ENCODE assay signal across 17 cellular contexts in genomic region chr3:67642190-67642589, GRCh38. TPM values are rescaled to one million over a fixed set of nuclear protein-coding genes. Genes with fewer than 3 reads are reported as not detected.
DNase-seq lines count a peak whose midpoint lies in the region; ATAC-seq and TF ChIP-seq lines count a peak whose summit lies in the region.
"Had no signal": no experiment of that assay in that cellular context is flagged by ENCODE, and none has a peak within 500 bp of the region (broad histone marks: within the 10 kb centered on the region; RNA-seq: fewer than 3 reads in every experiment).

No MANE protein-coding gene starts in this region.

- intact Hi-C loops in naive thymus-derived CD4-positive, alpha-beta T cell (cut with micrococcal nuclease), result no loop called here
- intact Hi-C loops in body of pancreas (cut with DNase I), result no loop called here
- intact Hi-C loops in ascending aorta (cut with DNase I), result no loop called here

- H3K27me3 Mint-ChIP-seq in activated naive CD8-positive, alpha-beta T cell treated with anti-CD3 and anti-CD28 coated beads, Interleukin-2, amount 50 U/mL, for 24 hours, result no peaks in the 10 kb centered on the region
- no peaks in the 10 kb centered on the region for H3K27me3 Mint-ChIP-seq in activated naive CD8-positive, alpha-beta T cell treated with anti-CD3 and anti-CD28 coated beads for 36 hours
- H3K27me3 Mint-ChIP-seq in CD4-positive, CD25-positive, alpha-beta regulatory T cell, result no peaks in the 10 kb centered on the region
- no peaks in the 10 kb centered on the region for H3K27me3 Mint-ChIP-seq in naive thymus-derived CD4-positive, alpha-beta T cell
- H3K27me3 Mint-ChIP-seq: B cell had no signal

- peaks cover 65% of the 10 kb centered on the region for H3K4me1 Mint-ChIP-seq in activated naive CD8-positive, alpha-beta T cell treated with anti-CD3 and anti-CD28 coated beads, Interleukin-2, amount 50 U/mL, for 24 hours
- peaks cover 66% of the 10 kb centered on the region for H3K4me1 Mint-ChIP-seq in activated naive CD8-positive, alpha-beta T cell treated with anti-CD3 and anti-CD28 coated beads for 36 hours
- H3K4me1 Mint-ChIP-seq in CD4-positive, CD25-positive, alpha-beta regulatory T cell, result peaks cover 39 to 88% (median 72%) of the 10 kb centered on the region in 4 donors
- peaks cover 42 to 98% (median 92%) of the 10 kb centered on the region in 7 donors for H3K4me1 Mint-ChIP-seq in naive thymus-derived CD4-positive, alpha-beta T cell

- TF ChIP-seq POLR2A in body of pancreas (IDR thresholded peaks at IDR 0.05), result no peak

- DNase-seq in activated naive CD8-positive, alpha-beta T cell treated with anti-CD3 and anti-CD28 coated beads, Interleukin-2, amount 50 U/mL, for 24 hours, result no peak
- no peak for DNase-seq in activated naive CD8-positive, alpha-beta T cell treated with anti-CD3 and anti-CD28 coated beads for 36 hours
- no peak for DNase-seq in CD4-positive, CD25-positive, alpha-beta regulatory T cell
- no peak for DNase-seq in naive thymus-derived CD4-positive, alpha-beta T cell
- DNase-seq in body of pancreas (no peak), ascending aorta (ENCODE audit: low spot score in 2 of 2) (no peak)
- DNase-seq: AML-193; Caco-2; Calu3; CD8-positive, alpha-beta T cell; DMS79 treated with DMSO at 0.1 percent for 48 hours; GF-D8 had no signal

- H3K4me3 ChIP-seq in CD4-positive, CD25-positive, alpha-beta regulatory T cell (ENCODE audit: low read depth, low read length), result no peak overlapping the region
- no peak overlapping the region for H3K4me3 ChIP-seq in naive thymus-derived CD4-positive, alpha-beta T cell (ENCODE audit: low read length)
- H3K4me3 ChIP-seq in body of pancreas (no peak overlapping the region), ascending aorta (no peak overlapping the region)
- H3K4me3 ChIP-seq: A549; BLaER1 treated with 17β-estradiol and CSF1 and Interleukin-3, amounts not matched to agents 10 nM and 100 nM had no signal

- 72 to 83% methylated on average over 4 of the region's 4 CpGs for WGBS in body of pancreas, 2 donors

- no peak for ATAC-seq in activated naive CD8-positive, alpha-beta T cell treated with anti-CD3 and anti-CD28 coated beads, Interleukin-2, amount 50 U/mL, for 24 hours
- ATAC-seq in CD4-positive, CD25-positive, alpha-beta regulatory T cell (ENCODE audit: low read depth in 2 of 2), result no peak
- ATAC-seq in naive thymus-derived CD4-positive, alpha-beta T cell, result no peak
- no peak for ATAC-seq in body of pancreas
- ATAC-seq: A549; CD8-positive, alpha-beta T cell had no signal

- H3K4me3 Mint-ChIP-seq in activated naive CD8-positive, alpha-beta T cell treated with anti-CD3 and anti-CD28 coated beads, Interleukin-2, amount 50 U/mL, for 24 hours, result no peak overlapping the region
- H3K4me3 Mint-ChIP-seq in activated naive CD8-positive, alpha-beta T cell treated with anti-CD3 and anti-CD28 coated beads for 36 hours, result no peak overlapping the region
- H3K4me3 Mint-ChIP-seq in CD4-positive, CD25-positive, alpha-beta regulatory T cell, result peak overlapping the region in 1 of 4 donors; percentile 0
- H3K4me3 Mint-ChIP-seq in naive thymus-derived CD4-positive, alpha-beta T cell, result peak overlapping the region in 2 of 10 donors; percentile 11 to 15
- H3K4me3 Mint-ChIP-seq: B cell; CD8-positive, alpha-beta T cell had no signal

- peaks cover 64% of the 10 kb centered on the region for H3K36me3 Mint-ChIP-seq in activated naive CD8-positive, alpha-beta T cell treated with anti-CD3 and anti-CD28 coated beads, Interleukin-2, amount 50 U/mL, for 24 hours (ENCODE audit: low read depth)
- peaks cover 68% of the 10 kb centered on the region for H3K36me3 Mint-ChIP-seq in activated naive CD8-positive, alpha-beta T cell treated with anti-CD3 and anti-CD28 coated beads for 36 hours
- H3K36me3 Mint-ChIP-seq in CD4-positive, CD25-positive, alpha-beta regulatory T cell, result peaks cover 50% of the 10 kb centered on the region
- H3K36me3 Mint-ChIP-seq in naive thymus-derived CD4-positive, alpha-beta T cell, result peaks cover 4 to 65% (median 42%) of the 10 kb centered on the region in 5 donors

- POLR2A ChIA-PET in naive thymus-derived CD4-positive, alpha-beta T cell (lab: Charles Lee), result interaction anchor here (1.3 kb wide), 1 partner anchor 13 kb away, joined by 6 read pairs; no protein-coding TSS in a partner anchor

- no peaks in the 10 kb centered on the region for H3K9me3 Mint-ChIP-seq in activated naive CD8-positive, alpha-beta T cell treated with anti-CD3 and anti-CD28 coated beads, Interleukin-2, amount 50 U/mL, for 24 hours
- H3K9me3 Mint-ChIP-seq in activated naive CD8-positive, alpha-beta T cell treated with anti-CD3 and anti-CD28 coated beads for 36 hours, result peaks cover 6% of the 10 kb centered on the region
- H3K9me3 Mint-ChIP-seq in CD4-positive, CD25-positive, alpha-beta regulatory T cell, result peaks cover 0 to 1% (median 0%) of the 10 kb centered on the region in 7 donors
- peaks cover 0 to 5% (median 0%) of the 10 kb centered on the region in 11 donors for H3K9me3 Mint-ChIP-seq in naive thymus-derived CD4-positive, alpha-beta T cell
- H3K9me3 Mint-ChIP-seq: CD8-positive, alpha-beta T cell had no signal

- peak overlapping the region; percentile 6 for H3K27ac Mint-ChIP-seq in activated naive CD8-positive, alpha-beta T cell treated with anti-CD3 and anti-CD28 coated beads, Interleukin-2, amount 50 U/mL, for 24 hours
- no peak overlapping the region for H3K27ac Mint-ChIP-seq in activated naive CD8-positive, alpha-beta T cell treated with anti-CD3 and anti-CD28 coated beads for 36 hours
- H3K27ac Mint-ChIP-seq in CD4-positive, CD25-positive, alpha-beta regulatory T cell, result peak overlapping the region in 2 of 3 donors; percentile 19 to 58
- peak overlapping the region in 6 of 9 donors; percentile 14 to 75 (median 32) for H3K27ac Mint-ChIP-seq in naive thymus-derived CD4-positive, alpha-beta T cell
- H3K27ac Mint-ChIP-seq: B cell; CD8-positive, alpha-beta T cell had no signal

- no peaks in the 10 kb centered on the region for H3K9me3 ChIP-seq in CD4-positive, CD25-positive, alpha-beta regulatory T cell (ENCODE audit: control insufficient read depth in 2 of 2, low read length in 2 of 2)
- no peaks in the 10 kb centered on the region for H3K9me3 ChIP-seq in naive thymus-derived CD4-positive, alpha-beta T cell (ENCODE audit: control insufficient read depth in 2 of 3, low read length in 3 of 3)
- H3K9me3 ChIP-seq in body of pancreas (no peaks in the 10 kb centered on the region), ascending aorta (no peaks in the 10 kb centered on the region)
- H3K9me3 ChIP-seq: A549, Caco-2 had no signal

- no peaks in the 10 kb centered on the region for H3K27me3 ChIP-seq in CD4-positive, CD25-positive, alpha-beta regulatory T cell (ENCODE audit: control insufficient read depth, insufficient read depth, low read length)
- no peaks in the 10 kb centered on the region for H3K27me3 ChIP-seq in naive thymus-derived CD4-positive, alpha-beta T cell (ENCODE audit: control insufficient read depth in 2 of 2, insufficient read depth in 2 of 2, low read length in 2 of 2)
- H3K27me3 ChIP-seq in body of pancreas, result no peaks in the 10 kb centered on the region
- H3K27me3 ChIP-seq in ascending aorta, result no peaks in the 10 kb centered on the region
- H3K27me3 ChIP-seq: BLaER1 treated with 17β-estradiol and CSF1 and Interleukin-3, amounts not matched to agents 10 nM and 100 nM had no signal

- TF ChIP-seq CTCF in body of pancreas (IDR thresholded peaks at IDR 0.05) (no peak), ascending aorta (IDR thresholded peaks at IDR 0.05) (no peak)

- peaks cover 21% of the 10 kb centered on the region for H3K36me3 ChIP-seq in CD4-positive, CD25-positive, alpha-beta regulatory T cell (ENCODE audit: control insufficient read depth, insufficient read depth, low read length)
- H3K36me3 ChIP-seq in naive thymus-derived CD4-positive, alpha-beta T cell (ENCODE audit: control insufficient read depth in 2 of 3, insufficient read depth in 3 of 3, low read length in 3 of 3), result peaks cover 0 to 14% (median 0%) of the 10 kb centered on the region in 3 experiments
- no peaks in the 10 kb centered on the region for H3K36me3 ChIP-seq in body of pancreas (replicated peaks in 1 of 2; ENCODE audit: insufficient read depth in 1 of 2, low read depth in 2 of 2)
- H3K36me3 ChIP-seq in ascending aorta, result peaks cover 0 to 2% of the 10 kb centered on the region in 2 donors

- H3K27ac ChIP-seq in CD4-positive, CD25-positive, alpha-beta regulatory T cell (ENCODE audit: insufficient read depth, low read length, poor library complexity, severe bottlenecking), result no peak overlapping the region
- H3K27ac ChIP-seq in naive thymus-derived CD4-positive, alpha-beta T cell (ENCODE audit: low read depth, low read length), result no peak overlapping the region
- H3K27ac ChIP-seq in body of pancreas, result no peak overlapping the region
- no peak overlapping the region for H3K27ac ChIP-seq in ascending aorta
- H3K27ac ChIP-seq: 22Rv1; BLaER1 treated with 17β-estradiol and CSF1 and Interleukin-3, amounts not matched to agents 10 nM and 100 nM; C4-2B had no signal

- peaks cover 35% of the 10 kb centered on the region for H3K4me1 ChIP-seq in CD4-positive, CD25-positive, alpha-beta regulatory T cell (ENCODE audit: control insufficient read depth, insufficient read depth, low read length, poor library complexity, severe bottlenecking)
- peaks cover 4 to 35% of the 10 kb centered on the region in 2 donors for H3K4me1 ChIP-seq in naive thymus-derived CD4-positive, alpha-beta T cell (ENCODE audit: control insufficient read depth in 2 of 2, insufficient read depth in 2 of 2, low read length in 2 of 2)
- H3K4me1 ChIP-seq in body of pancreas, result peaks cover 21% of the 10 kb centered on the region
- peaks cover 0 to 6% of the 10 kb centered on the region in 2 donors for H3K4me1 ChIP-seq in ascending aorta
- H3K4me1 ChIP-seq: BLaER1 treated with 17β-estradiol and CSF1 and Interleukin-3, amounts not matched to agents 10 nM and 100 nM had no signal

- CTCF ChIA-PET in naive thymus-derived CD4-positive, alpha-beta T cell (lab: Charles Lee), result interaction anchor here (0.6 to 1.2 kb wide), 2 partner anchors 147 to 152 kb away, joined by 4 read pairs; no protein-coding TSS in a partner anchor

RNA-seq across cellular contexts. Expression of gene SUCLG2, which starts 12.2 kb away (rescaled TPM):
- 10 to 100 TPM; 64.2 to 65.4 TPM for total RNA-seq in activated naive CD8-positive, alpha-beta T cell treated with anti-CD3 and anti-CD28 coated beads for 36 hours
- 53.6 TPM for total RNA-seq in CD4-positive, CD25-positive, alpha-beta regulatory T cell
- 10 to 100 TPM; 60.7 to 75.0 (median 69.5) TPM for polyA plus RNA-seq in CD4-positive, CD25-positive, alpha-beta regulatory T cell
- 10 to 100 TPM; 49.7 to 75.9 (median 61.4) TPM for total RNA-seq in naive thymus-derived CD4-positive, alpha-beta T cell
- 10 to 100 TPM; 88.5 to 97.9 TPM for polyA plus RNA-seq in naive thymus-derived CD4-positive, alpha-beta T cell
- total RNA-seq in body of pancreas (10 to 100 TPM; 42.0 to 50.4 TPM), ascending aorta (33.6 TPM)
